Comparison of ENCODE assay signal across 8 cellular contexts in the genomic region with DNA sequence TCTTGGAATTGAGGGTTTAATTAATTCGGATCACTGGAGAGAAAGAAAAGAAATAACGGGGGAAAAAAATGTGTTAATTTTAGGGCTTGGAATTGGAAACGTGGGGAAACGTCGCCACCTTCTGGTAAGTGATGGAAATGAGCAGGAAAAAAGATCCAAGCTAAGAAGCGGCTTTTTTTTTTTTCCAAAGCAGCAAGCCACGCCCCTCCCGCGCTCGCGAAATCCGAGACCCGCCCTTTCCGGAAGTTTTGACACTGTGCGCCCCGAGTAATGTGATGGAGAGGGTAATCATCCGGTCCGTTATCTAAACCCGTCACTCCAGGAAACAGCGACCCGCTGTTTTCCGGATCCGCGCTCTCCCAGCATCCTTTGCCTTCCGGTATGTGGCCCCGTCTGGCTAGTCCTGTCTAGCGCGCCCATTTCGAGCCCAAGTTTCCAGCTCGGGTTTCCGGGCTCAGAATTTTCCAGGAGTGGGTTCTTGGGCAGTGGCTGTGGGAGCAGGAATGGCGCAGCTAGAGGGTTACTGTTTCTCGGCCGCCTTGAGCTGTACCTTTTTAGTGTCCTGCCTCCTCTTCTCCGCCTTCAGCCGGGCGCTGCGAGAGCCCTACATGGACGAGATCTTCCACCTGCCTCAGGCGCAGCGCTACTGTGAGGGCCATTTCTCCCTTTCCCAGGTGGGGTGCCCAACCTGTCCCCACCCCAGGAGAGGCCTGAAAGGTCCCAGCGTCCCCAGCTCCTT. TPM values are rescaled to one million over a fixed set of nuclear protein-coding genes. Genes with fewer than 3 reads are reported as not detected.
DNase-seq lines count a peak whose midpoint lies in the region; ATAC-seq, FAIRE-seq and TF ChIP-seq lines count a peak whose summit lies in the region.

A gene with protein sequence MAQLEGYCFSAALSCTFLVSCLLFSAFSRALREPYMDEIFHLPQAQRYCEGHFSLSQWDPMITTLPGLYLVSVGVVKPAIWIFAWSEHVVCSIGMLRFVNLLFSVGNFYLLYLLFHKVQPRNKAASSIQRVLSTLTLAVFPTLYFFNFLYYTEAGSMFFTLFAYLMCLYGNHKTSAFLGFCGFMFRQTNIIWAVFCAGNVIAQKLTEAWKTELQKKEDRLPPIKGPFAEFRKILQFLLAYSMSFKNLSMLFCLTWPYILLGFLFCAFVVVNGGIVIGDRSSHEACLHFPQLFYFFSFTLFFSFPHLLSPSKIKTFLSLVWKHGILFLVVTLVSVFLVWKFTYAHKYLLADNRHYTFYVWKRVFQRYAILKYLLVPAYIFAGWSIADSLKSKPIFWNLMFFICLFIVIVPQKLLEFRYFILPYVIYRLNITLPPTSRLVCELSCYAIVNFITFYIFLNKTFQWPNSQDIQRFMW (plus strand): TSS at position 384 of the 739 bp plus-strand sequence. CDS start 120 bp downstream, at position 504.

- H2BK120ac ChIP-seq in neuronal stem cell (ENCODE audit: low read depth, low read length) = no peak within 1 kb of the TSS

- no peak within 1 kb of the TSS for H3K4ac ChIP-seq in neuronal stem cell (ENCODE audit: low read length)

- H3K23ac ChIP-seq in neuronal stem cell (ENCODE audit: low read depth, low read length, poor library complexity) = no peak within 1 kb of the TSS

- H3K36me3 ChIP-seq in neuronal stem cell (replicated peaks in 1 of 2; ENCODE audit: control insufficient read depth in 2 of 2, insufficient read depth in 2 of 2, low read length in 2 of 2) = peaks cover 0 to 9% of the 10 kb centered on the region in 2 donors

- H3K27ac ChIP-seq in foreskin keratinocyte (peak within 1 kb of the TSS; percentile 91), neuronal stem cell (replicated peaks; ENCODE audit: low read length) (peak within 1 kb of the TSS; percentile 33), substantia nigra (ENCODE audit: low read depth, low read length, poor library complexity, severe bottlenecking) (peak within 1 kb of the TSS; percentile 66)

- peak; percentile 40 for TF ChIP-seq POLR2A in H54 (IDR thresholded peaks at IDR 0.05; ENCODE audit: low read depth, low read length)

- H3K9me3 ChIP-seq in neuronal stem cell (replicated peaks in 1 of 2; ENCODE audit: control insufficient read depth in 2 of 2, insufficient read depth in 1 of 2, low read depth in 1 of 2, low read length in 2 of 2) = no peaks in the 10 kb centered on the region

- peak within 1 kb of the TSS; percentile 99 for H2AFZ ChIP-seq in neuronal stem cell (ENCODE audit: low read length)

- no CpG with 5 or more reads among the region's 42 CpGs for WGBS in neuronal stem cell (ENCODE audit: extremely low coverage in 2 of 2, insufficient read length in 2 of 2, insufficient replicate concordance in 1 of 2), 2 donors

- H3K9ac ChIP-seq in neuronal stem cell (ENCODE audit: low read depth, low read length, poor library complexity) = peak within 1 kb of the TSS; percentile 90

- no peak within 1 kb of the TSS for H2BK12ac ChIP-seq in neuronal stem cell (ENCODE audit: low read length)

- H3K14ac ChIP-seq in neuronal stem cell (ENCODE audit: low read length) = no peak within 1 kb of the TSS

- no peak within 1 kb of the TSS for H2BK5ac ChIP-seq in neuronal stem cell (ENCODE audit: low read length)

- TF ChIP-seq CTCF in foreskin keratinocyte (conservative IDR thresholded peaks at IDR 0.05) = peak; percentile 59

- H3K4me2 ChIP-seq in neuronal stem cell (ENCODE audit: insufficient read depth, low read length, poor library complexity, severe bottlenecking) = peak within 1 kb of the TSS; percentile 73

- H4K8ac ChIP-seq in neuronal stem cell (ENCODE audit: low read depth, low read length) = no peak within 1 kb of the TSS

- no peaks in the 10 kb centered on the region for H3K79me1 ChIP-seq in neuronal stem cell (ENCODE audit: low read depth, low read length)

- peak; percentile 92 for FAIRE-seq in H54 (lab: Jason Lieb, UNC)

- H2AK5ac ChIP-seq in neuronal stem cell (ENCODE audit: low read depth, low read length) = no peak within 1 kb of the TSS

- in situ Hi-C loops in G401 (cut with HindIII; ENCODE audit: low sequenced_read_pairs) = no loop called here

- H4K91ac ChIP-seq in neuronal stem cell (ENCODE audit: low read depth, low read length, poor library complexity) = no peak within 1 kb of the TSS

- peak; percentile 100 for ATAC-seq in foreskin keratinocyte

- DNase-seq in G401 (ENCODE audit: low spot score) = peak; percentile 98
- DNase-seq in H54 (ENCODE audit: insufficient read length, low spot score) = peak; percentile 41
- DNase-seq in LoVo (ENCODE audit: low spot score) = peak; percentile 98
- peak; percentile 98 for DNase-seq in SIG-M5 treated with dmso at 0.1 percent for 504 hours (lab: John Stamatoyannopoulos, UW; ENCODE audit: unreplicated experiment)
- DNase-seq in activated gamma-delta T cell treated with anti-CD3 and anti-CD28 coated beads, Interleukin-2, amount 50 U/mL, for 16 hours (ENCODE audit: low read depth) = peak; percentile 87
- peak; percentile 82 to 91 for DNase-seq in foreskin keratinocyte
- DNase-seq in neuronal stem cell (ENCODE audit: low spot score) = peak; percentile 93
- peak; percentile 44 to 95 (median 91) for DNase-seq in substantia nigra (lab: John Stamatoyannopoulos, UW)

- H3K4me3 ChIP-seq in neuronal stem cell (ENCODE audit: low read length in 2 of 2) = peak within 1 kb of the TSS; percentile 91 to 93

- peaks cover 3% of the 10 kb centered on the region for H3K4me1 ChIP-seq in foreskin keratinocyte
- H3K4me1 ChIP-seq in neuronal stem cell (ENCODE audit: control insufficient read depth in 2 of 2, insufficient read depth in 1 of 2, low read depth in 1 of 2, low read length in 2 of 2) = no peaks in the 10 kb centered on the region

- no peak within 1 kb of the TSS for H2BK15ac ChIP-seq in neuronal stem cell (ENCODE audit: low read length)

- H3K27me3 ChIP-seq in foreskin keratinocyte (no peaks in the 10 kb centered on the region), neuronal stem cell (ENCODE audit: control insufficient read depth in 3 of 3, insufficient read depth in 3 of 3, low read depth in 1 of 3, low read length in 3 of 3) (no peaks in the 10 kb centered on the region)

- H3K18ac ChIP-seq in neuronal stem cell (ENCODE audit: low read length) = peak within 1 kb of the TSS; percentile 20

RNA-seq across cellular contexts. Expression of the gene that starts here (rescaled TPM):
- 1.3 and 3.2 TPM in 2 replicates for total RNA-seq in G401 (2014; rRNA removed; shearing (Covaris generic))
- total RNA-seq in foreskin keratinocyte = 3.8 and 4.0 TPM in 2 replicates
- polyA plus RNA-seq in foreskin keratinocyte = 0.95 and 1.4 TPM in 2 replicates
- polyA plus RNA-seq in neuronal stem cell (2013, experiment 1 of 2) = 4.1 TPM
- polyA plus RNA-seq in neuronal stem cell (2013, experiment 2 of 2) = 4.6 TPM

Comparison
In these comparisons a context has a peak if more than half of its experiments do, and no peak if none do; other contexts are left out.
1. Peak in every context shown above with its lines: DNase-seq, ATAC-seq, H3K4me3 ChIP-seq and H3K27ac ChIP-seq.
2. DNase-seq: peak in every context shown above with its lines; median percentile 98 in G401; 98 in LoVo; 98 in SIG-M5 treated with dmso at 0.1 percent for 504 hours; 93 in neuronal stem cell; 91 in substantia nigra; 87 in activated gamma-delta T cell treated with anti-CD3 and anti-CD28 coated beads, Interleukin-2, amount 50 U/mL, for 16 hours; 86 in foreskin keratinocyte; 41 in H54.
3. H3K27ac ChIP-seq: peak in every context shown above with its lines; median percentile 91 in foreskin keratinocyte; 66 in substantia nigra; 33 in neuronal stem cell.